19 cellular contexts compared by ENCODE assay signal in genomic region chr15:66956672-66957540, GRCh38.
"Had no signal": no experiment of that assay in that cellular context is flagged by ENCODE, and none has a peak within 500 bp of the region (broad histone marks: within the 10 kb centered on the region; RNA-seq: fewer than 3 reads in every experiment).

No MANE protein-coding gene starts in this region.

- H3K4me3 Mint-ChIP-seq: activated T-helper 17 cell treated with anti-CD3 and anti-CD28 coated beads, Interleukin-2, amount 50 U/mL, for 72 hours; naive B cell; stimulated activated effector memory CD8-positive, alpha-beta T cell treated with anti-CD3 and anti-CD28 coated beads, Interleukin-12 subunit alpha, Interleukin-12 subunit beta, amount 100 ng/mL, for 72 hours; T-helper 1 cell treated with Interleukin-12 subunit alpha and Interleukin-12 subunit beta and Interleukin-4 antibody, amounts not matched to agents 30 μg/mL and 1 μg/mL, for 36 hours had no signal

- H3K4me1 Mint-ChIP-seq: activated T-helper 17 cell treated with anti-CD3 and anti-CD28 coated beads, Interleukin-2, amount 50 U/mL, for 72 hours had no signal

- H3K9me3 Mint-ChIP-seq: activated T-helper 17 cell treated with anti-CD3 and anti-CD28 coated beads, Interleukin-2, amount 50 U/mL, for 72 hours; naive B cell; stimulated activated effector memory CD8-positive, alpha-beta T cell treated with anti-CD3 and anti-CD28 coated beads, Interleukin-12 subunit alpha, Interleukin-12 subunit beta, amount 100 ng/mL, for 72 hours; T-helper 1 cell treated with Interleukin-12 subunit alpha and Interleukin-12 subunit beta and Interleukin-4 antibody, amounts not matched to agents 30 μg/mL and 1 μg/mL, for 36 hours had no signal

- H3K27me3 ChIP-seq: adrenal gland had no signal

- ATAC-seq: right cardiac atrium; stimulated activated effector memory CD8-positive, alpha-beta T cell treated with anti-CD3 and anti-CD28 coated beads, Interleukin-12 subunit alpha, Interleukin-12 subunit beta, amount 100 ng/mL, for 72 hours had no signal

- H3K4me3 ChIP-seq: adrenal gland, lower lobe of right lung, smooth muscle cell, tibial artery had no signal

- H3K36me3 ChIP-seq: adrenal gland, lower lobe of right lung, neutrophil, tibial artery had no signal

- H3K27ac ChIP-seq: adrenal gland, lower lobe of right lung, neutrophil, tibial artery had no signal

- H3K4me1 ChIP-seq: adrenal gland, lower lobe of right lung, tibial artery had no signal

- H3K9me3 ChIP-seq: adrenal gland, lower lobe of right lung, neutrophil, tibial artery had no signal

- DNase-seq: activated CD4-positive, alpha-beta T cell treated with anti-CD3 and anti-CD28 coated beads for 48 hours; activated naive CD4-positive, alpha-beta T cell treated with anti-CD3 and anti-CD28 coated beads, Interleukin-2, amount 50 U/mL, for 16 hours; activated T-cell treated with anti-CD3 and anti-CD28 coated beads for 4 hours; central memory CD4-positive, alpha-beta T cell; cortex of kidney; effector memory CD4-positive, alpha-beta T cell; erythroblast; hypothalamus; left cardiac atrium; lower lobe of right lung; naive B cell; right cardiac atrium had no signal

- H3K27ac Mint-ChIP-seq: activated T-helper 17 cell treated with anti-CD3 and anti-CD28 coated beads, Interleukin-2, amount 50 U/mL, for 72 hours; stimulated activated effector memory CD8-positive, alpha-beta T cell treated with anti-CD3 and anti-CD28 coated beads, Interleukin-12 subunit alpha, Interleukin-12 subunit beta, amount 100 ng/mL, for 72 hours; T-helper 1 cell treated with Interleukin-12 subunit alpha and Interleukin-12 subunit beta and Interleukin-4 antibody, amounts not matched to agents 30 μg/mL and 1 μg/mL, for 36 hours had no signal

- H3K36me3 Mint-ChIP-seq: naive B cell; stimulated activated effector memory CD8-positive, alpha-beta T cell treated with anti-CD3 and anti-CD28 coated beads, Interleukin-12 subunit alpha, Interleukin-12 subunit beta, amount 100 ng/mL, for 72 hours had no signal

- H3K27me3 Mint-ChIP-seq: activated T-helper 17 cell treated with anti-CD3 and anti-CD28 coated beads, Interleukin-2, amount 50 U/mL, for 72 hours had no signal
